Comparison of ENCODE assay signal across 21 cellular contexts in genomic region chr19:15218501-15218900, GRCh38.
"Had no signal": no experiment of that assay in that cellular context is flagged by ENCODE, and none has a peak within 500 bp of the region (broad histone marks: within the 10 kb centered on the region; RNA-seq: fewer than 3 reads in every experiment).

No MANE protein-coding gene starts in this region.

- H3K27me3 ChIP-seq: breast epithelium, suprapubic skin, tibial artery, upper lobe of right lung had no signal

- H3K4me1 ChIP-seq: breast epithelium had no signal

- ATAC-seq: activated CD8-positive, alpha-beta T cell treated with anti-CD3 and anti-CD28 coated beads for 36 hours; activated naive CD8-positive, alpha-beta T cell treated with anti-CD3 and anti-CD28 coated beads, Interleukin-2, amount 50 U/mL, for 24 hours; activated T-cell treated with anti-CD3 and anti-CD28 coated beads, Interleukin-2, amount 50 U/mL, for 4 hours; esophagus mucosa; heart right ventricle; natural killer cell; right cardiac atrium; upper lobe of right lung had no signal

- H3K9ac ChIP-seq: parathyroid adenoma had no signal

- H3K4me3 ChIP-seq: breast epithelium, heart right ventricle, suprapubic skin, tibial artery, upper lobe of right lung had no signal

- H3K79me2 ChIP-seq: parathyroid adenoma had no signal

- H3K27ac ChIP-seq: parathyroid adenoma, suprapubic skin, tibial artery, upper lobe of right lung had no signal

- H3K36me3 ChIP-seq: breast epithelium, heart right ventricle, suprapubic skin, tibial artery, upper lobe of right lung had no signal

- DNase-seq: activated B cell treated with CpG ODN at 0.5 μM for 24 hours; activated CD4-positive, alpha-beta T cell treated with anti-CD3 and anti-CD28 coated beads, Interleukin-2, amount 50 U/mL, for 1 hour; activated CD8-positive, alpha-beta T cell treated with anti-CD3 and anti-CD28 coated beads for 36 hours; activated naive CD8-positive, alpha-beta T cell treated with anti-CD3 and anti-CD28 coated beads, Interleukin-2, amount 50 U/mL, for 24 hours; activated T-cell treated with anti-CD3 and anti-CD28 coated beads, Interleukin-2, amount 50 U/mL, for 4 hours; central memory CD4-positive, alpha-beta T cell; endodermal cell; foreskin fibroblast; heart right ventricle; natural killer cell; right cardiac atrium; stimulated activated CD4-positive, alpha-beta T cell treated with anti-CD3 and anti-CD28 coated beads, Interleukin-15, amount 100 ng/mL, for 24 hours; stimulated activated CD4-positive, alpha-beta T cell treated with anti-CD3 and anti-CD28 coated beads, Interleukin-2, amount 100 ng/mL, for 24 hours; stimulated activated naive CD4-positive, alpha-beta T cell; T-helper 2 cell; tibial artery; upper lobe of right lung had no signal
